Comparison of ENCODE assay signal across 19 cellular contexts in genomic region chr1:89810880-89811279, GRCh38.
"Had no signal": no experiment of that assay in that cellular context is flagged by ENCODE, and none has a peak within 500 bp of the region (broad histone marks: within the 10 kb centered on the region; RNA-seq: fewer than 3 reads in every experiment).

No MANE protein-coding gene starts in this region.

- H3K9ac ChIP-seq: parathyroid adenoma had no signal

- H3K9me3 ChIP-seq: esophagus squamous epithelium, left ventricle myocardium inferior, neutrophil, stomach, thoracic aorta had no signal

- H3K79me2 ChIP-seq: parathyroid adenoma had no signal

- ATAC-seq: activated CD4-positive, CD25-positive, alpha-beta regulatory T cell treated with anti-CD3 and anti-CD28 coated beads, Interleukin-2, amount 50 U/mL, for 24 hours; natural killer cell had no signal

- DNase-seq: activated CD4-positive, alpha-beta T cell treated with anti-CD3 and anti-CD28 coated beads, Interleukin-2, amount 50 U/mL, for 1 hour; activated CD8-positive, alpha-beta memory T cell treated with anti-CD3 and anti-CD28 coated beads for 24 hours; activated gamma-delta T cell treated with Interleukin-2 at 50 U/mL for 16 hours; cortex of kidney; effector CD4-positive, alpha-beta T cell; esophagus squamous epithelium; glutamatergic neuron; hypothalamus; kidney; left ventricle myocardium inferior; mesendoderm; natural killer cell; stimulated activated CD4-positive, alpha-beta T cell treated with anti-CD3 and anti-CD28 coated beads, Interleukin-12 subunit alpha, Interleukin-12 subunit beta, amount 100 ng/mL, for 4 hours; stimulated activated CD4-positive, alpha-beta T cell treated with anti-CD3 and anti-CD28 coated beads, Interleukin-2, amount 100 ng/mL, for 24 hours; stomach had no signal

- H2AFZ ChIP-seq: parathyroid adenoma had no signal

- H3K27me3 ChIP-seq: neutrophil, stomach had no signal

- H3K27ac ChIP-seq: esophagus squamous epithelium, left ventricle myocardium inferior, neutrophil, parathyroid adenoma, stomach, thoracic aorta had no signal

- H3K36me3 ChIP-seq: esophagus squamous epithelium, left ventricle myocardium inferior, neutrophil, stomach, thoracic aorta had no signal

- FAIRE-seq: kidney had no signal

- H3K4me3 ChIP-seq: esophagus squamous epithelium, left ventricle myocardium inferior, stomach, thoracic aorta had no signal

- H3K4me1 ChIP-seq: left ventricle myocardium inferior, parathyroid adenoma, stomach had no signal
